Comparison of ENCODE assay signal across 1 cellular context in genomic region chr17:66343531-66344078, GRCh38.
TF ChIP-seq lines count a peak whose summit lies in the region.

No MANE protein-coding gene starts in this region.

TF ChIP-seq in K562, 482 proteins besides CTCF, POLR2A, EP300 and RAD21 (continued from another document and continues in another):
- TF ChIP-seq TSHZ1 (CRISPR knock-in tag; IDR thresholded peaks at IDR 0.05) (peak; percentile 38; the same call in 1 of the 2 replicates), FOS (IDR thresholded peaks at IDR 0.05; ENCODE audit: extremely low read depth, insufficient read length) (peak; percentile 51), SLC30A9 (CRISPR knock-in tag; IDR thresholded peaks at IDR 0.05) (no peak), TRIM24 (IDR thresholded peaks at IDR 0.05) (peak; percentile 93 to 94), VEZF1 (CRISPR knock-in tag; IDR thresholded peaks at IDR 0.05) (peak; percentile 95), TCF3 (CRISPR knock-in tag; IDR thresholded peaks at IDR 0.05) (peak; percentile 85), BRD9 (IDR thresholded peaks at IDR 0.05; ENCODE audit: low read depth, partially characterized antibody) (peak; percentile 38), HDAC1 (IDR thresholded peaks at IDR 0.05) (peak in 1 of 2 experiments; percentile 96; a peak in 2 of 4 replicates), MLX (CRISPR knock-in tag; conservative IDR thresholded peaks at IDR 0.05) (no peak), ZNF318 (IDR thresholded peaks at IDR 0.05; ENCODE audit: borderline replicate concordance in 1 of 2, low read depth in 1 of 2) (peak in 1 of 2 experiments; percentile 50; a peak in 1 of 4 replicates), EHMT2 (IDR thresholded peaks at IDR 0.05) (peak; percentile 96), SUPT5H (IDR thresholded peaks at IDR 0.05) (no peak), USF1 (CRISPR knock-in tag; IDR thresholded peaks at IDR 0.05) (peak; percentile 22; the same call in 1 of the 2 replicates), SMARCA4 (IDR thresholded peaks at IDR 0.05) (peak; percentile 97), GATAD2B (IDR thresholded peaks at IDR 0.05; ENCODE audit: borderline replicate concordance) (peak; percentile 61; the same call in 1 of the 2 replicates), ZNF586 (CRISPR knock-in tag; conservative IDR thresholded peaks at IDR 0.05) (no peak), SOX6 (IDR thresholded peaks at IDR 0.05) (peak; percentile 97), ARID1B (IDR thresholded peaks at IDR 0.05) (peak; percentile 96), ATF6 (CRISPR knock-in tag; IDR thresholded peaks at IDR 0.05) (no peak), EWSR1 (IDR thresholded peaks at IDR 0.05; ENCODE audit: borderline replicate concordance, low read depth, partially characterized antibody) (no peak), ZHX1 (conservative IDR thresholded peaks at IDR 0.05; ENCODE audit: low read length) (no peak), CTBP1 (IDR thresholded peaks at IDR 0.05; ENCODE audit: borderline replicate concordance) (peak; percentile 100), RCOR1 (IDR thresholded peaks at IDR 0.05; ENCODE audit: borderline replicate concordance in 1 of 2, low read depth in 2 of 2, low read length in 2 of 2) (peak; percentile 93 to 99; a peak in 3 of 4 replicates), SP1 (CRISPR knock-in tag; IDR thresholded peaks at IDR 0.05) (0 out of 2 replicates have a peak, but pooled peaks have one; percentile 32), PRDM10 (IDR thresholded peaks at IDR 0.05; ENCODE audit: partially characterized antibody) (peak; percentile 83), CHD2 (IDR thresholded peaks at IDR 0.05; ENCODE audit: low read depth, low read length) (no peak), MTA1 (IDR thresholded peaks at IDR 0.05; ENCODE audit: borderline replicate concordance) (peak; percentile 88), NFE2 (IDR thresholded peaks at IDR 0.05; ENCODE audit: low read depth) (peak; percentile 89), ZEB2 (IDR thresholded peaks at IDR 0.05) (peak; percentile 94), NCOA6 (IDR thresholded peaks at IDR 0.05) (no peak), EP400 (IDR thresholded peaks at IDR 0.05) (peak; percentile 66), NCOR1 (IDR thresholded peaks at IDR 0.05) (peak; percentile 89), NUFIP1 (IDR thresholded peaks at IDR 0.05; ENCODE audit: partially characterized antibody) (peak; percentile 38), SREBF1 (IDR thresholded peaks at IDR 0.05; ENCODE audit: borderline replicate concordance, low read depth, low read length) (no peak), ARHGAP35 (IDR thresholded peaks at IDR 0.05; ENCODE audit: partially characterized antibody) (no peak)
